In the genomic region with DNA sequence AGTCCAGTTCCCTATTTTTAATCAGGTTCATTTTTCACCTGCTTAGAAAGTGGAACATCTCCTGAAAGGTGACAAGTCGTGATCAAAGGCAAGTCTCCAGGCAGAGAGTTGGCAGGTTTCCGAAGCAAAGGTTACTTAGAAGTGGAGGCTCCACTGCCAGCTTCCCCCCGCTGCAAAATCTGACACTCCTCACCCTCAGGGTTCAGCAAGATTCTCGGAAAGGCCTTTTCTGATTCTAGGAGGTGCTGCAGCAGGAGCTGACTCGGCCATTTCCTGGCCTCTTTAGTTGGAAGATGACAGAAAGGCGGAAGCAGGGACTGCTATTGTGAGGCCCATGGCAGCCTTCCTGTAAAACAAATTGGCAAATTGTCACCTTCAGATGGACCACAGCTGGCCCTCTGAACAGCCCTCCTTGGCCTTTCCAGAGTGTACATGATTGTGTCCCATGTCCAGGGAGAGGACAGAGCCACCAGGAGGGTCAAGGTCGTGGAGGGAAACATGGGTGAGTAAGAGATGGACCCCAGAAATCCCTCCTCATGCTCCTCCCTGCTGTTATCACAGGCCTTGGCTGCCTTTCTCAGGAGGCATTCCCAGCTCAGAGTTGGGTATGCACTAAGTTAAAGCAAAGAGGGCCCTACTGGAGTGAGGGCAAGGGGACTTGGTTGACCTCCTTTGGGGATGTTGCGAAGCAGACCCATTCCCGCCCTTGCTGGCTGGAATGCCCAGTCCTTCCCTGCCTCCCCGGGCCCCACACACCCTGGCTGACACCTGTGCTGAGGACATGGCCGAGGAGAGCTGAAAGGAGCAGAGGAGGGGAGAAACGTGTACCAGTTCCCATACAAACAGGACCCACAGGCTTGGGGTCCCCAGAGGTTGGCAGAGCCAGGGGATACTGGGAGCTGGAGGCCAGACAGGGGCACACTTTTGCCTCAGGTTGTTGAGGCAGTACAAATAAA, we compare ENCODE assay signal across 8 cellular contexts.
A peak's percentile ranks its signal among the peaks of the same experiment; 100 is the strongest.
DNase-seq lines count a peak whose midpoint lies in the region; ATAC-seq and TF ChIP-seq lines count a peak whose summit lies in the region.

No MANE protein-coding gene starts in this region.

- H2AFZ ChIP-seq in hepatocyte: no peak overlapping the region

- H3K4me3 ChIP-seq in hepatocyte: no peak overlapping the region

- H3K4me2 ChIP-seq in hepatocyte: peak overlapping the region; percentile 64

- H3K27me3 ChIP-seq in hepatocyte: no peaks in the 10 kb centered on the region

- peak; percentile 43 for DNase-seq in ELF-1 (ENCODE audit: low read depth, low spot score)
- DNase-seq in OCI-M1 (lab: John Stamatoyannopoulos, UW): peak; percentile 79
- DNase-seq in activated naive CD4-positive, alpha-beta T cell treated with anti-CD3 and anti-CD28 coated beads, Interleukin-2, amount 50 U/mL, for 16 hours: peak; percentile 35
- no peak for DNase-seq in hepatocyte (ENCODE audit: low spot score)
- DNase-seq in stimulated activated CD4-positive, alpha-beta T cell treated with anti-CD3 and anti-CD28 coated beads, Interleukin-12 subunit alpha, Interleukin-12 subunit beta, amount 100 ng/mL, for 48 hours (ENCODE audit: low read depth in 2 of 3, low spot score in 1 of 3): peak; percentile 38 to 48 (median 47)
- no peak for DNase-seq in NCI-H187 (lab: John Stamatoyannopoulos, UW)
- no peak for DNase-seq in epidermal melanocyte (ENCODE audit: insufficient read length, low spot score)

- H3K79me2 ChIP-seq in hepatocyte: no peaks in the 10 kb centered on the region

- peaks cover 78% of the 10 kb centered on the region for H3K4me1 ChIP-seq in hepatocyte (ENCODE audit: insufficient read depth)

- 67% methylated on average over 12 of the region's 12 CpGs for WGBS in hepatocyte (ENCODE audit: low lambda C conversion rate, missing lambda C conversion rate)

- no peak for TF ChIP-seq CTCF in hepatocyte (IDR thresholded peaks at IDR 0.05; ENCODE audit: poor library complexity)

- ATAC-seq in HG03280 (IDR thresholded peaks at IDR 0.05; ENCODE audit: unreplicated experiment): no peak

- no peaks in the 10 kb centered on the region for H3K9me2 ChIP-seq in hepatocyte (replicated peaks; ENCODE audit: insufficient read depth)

- no peaks in the 10 kb centered on the region for H4K20me1 ChIP-seq in hepatocyte (ENCODE audit: insufficient read depth, poor library complexity, severe bottlenecking)

- H3K9me3 ChIP-seq in hepatocyte (ENCODE audit: low read depth): no peaks in the 10 kb centered on the region

- H3K27ac ChIP-seq in hepatocyte: peak overlapping the region; percentile 96

- no peaks in the 10 kb centered on the region for H3K36me3 ChIP-seq in hepatocyte (replicated peaks; ENCODE audit: insufficient read depth, low read depth)

Comparison
In these comparisons a context has a peak if more than half of its experiments do, and no peak if none do; other contexts are left out.
1. DNase-seq: peak in ELF-1 (single experiment), OCI-M1 (single experiment), activated naive CD4-positive, alpha-beta T cell treated with anti-CD3 and anti-CD28 coated beads, Interleukin-2, amount 50 U/mL, for 16 hours (single experiment) and stimulated activated CD4-positive, alpha-beta T cell treated with anti-CD3 and anti-CD28 coated beads, Interleukin-12 subunit alpha, Interleukin-12 subunit beta, amount 100 ng/mL, for 48 hours (3 of 3); none in hepatocyte (single experiment), NCI-H187 (0 of 2) and epidermal melanocyte (single experiment).